In the genomic region with DNA sequence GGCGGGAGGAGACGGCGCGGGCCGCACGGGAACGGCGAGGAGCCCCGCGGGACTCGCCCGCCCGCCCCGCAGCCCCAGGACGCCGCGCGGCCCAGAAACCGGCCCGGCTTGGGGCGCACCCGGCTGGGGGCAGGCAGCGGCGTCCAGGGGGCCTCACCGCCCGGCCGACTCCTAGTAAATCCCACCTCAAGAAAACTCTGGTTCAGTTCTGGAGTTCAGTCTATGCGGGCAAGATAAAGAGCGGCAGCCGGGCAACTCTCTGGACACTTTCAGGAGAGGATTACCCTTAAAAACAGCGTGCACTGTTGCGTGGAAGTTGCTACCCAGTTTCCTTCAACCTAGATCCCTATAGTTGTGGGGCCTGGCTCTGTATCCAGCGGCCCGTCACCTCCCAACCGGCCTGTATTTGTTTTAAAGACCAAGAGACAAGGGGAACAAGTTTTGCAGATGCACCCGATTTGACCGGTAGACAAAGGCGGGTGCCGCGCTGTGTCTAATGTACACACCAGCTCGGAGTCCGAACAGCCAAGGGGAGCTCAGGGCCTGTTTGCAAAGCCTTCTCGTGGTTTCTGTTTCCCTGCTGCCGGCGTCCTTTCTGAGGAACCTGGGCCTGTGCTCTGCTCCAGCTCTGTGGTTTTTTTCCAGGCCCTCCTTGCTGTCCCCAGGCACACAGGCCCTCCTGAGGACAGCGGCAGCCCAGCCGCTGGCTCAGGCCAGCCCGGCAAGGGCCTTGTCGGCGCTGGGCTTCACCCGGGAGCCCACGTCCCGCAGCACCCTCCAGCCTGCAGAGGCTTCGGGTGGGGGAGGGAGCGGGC, we compare ENCODE assay signal across 10 cellular contexts. TPM values are rescaled to one million over a fixed set of nuclear protein-coding genes. Genes with fewer than 3 reads are reported as not detected.
DNase-seq lines count a peak whose midpoint lies in the region; ATAC-seq and TF ChIP-seq lines count a peak whose summit lies in the region.
"Had no signal": no experiment of that assay in that cellular context is flagged by ENCODE, and none has a peak within 500 bp of the region (broad histone marks: within the 10 kb centered on the region; RNA-seq: fewer than 3 reads in every experiment).

No MANE protein-coding gene starts in this region.

- H3K9me3 ChIP-seq in CD8-positive, alpha-beta T cell (ENCODE audit: low read length) = no peaks in the 10 kb centered on the region
- H3K9me3 ChIP-seq in neural cell (ENCODE audit: low read length) = no peaks in the 10 kb centered on the region

- H3K9me2 ChIP-seq in neural cell (ENCODE audit: insufficient read depth, low read length) = no peaks in the 10 kb centered on the region

- CTCF ChIA-PET in CD8-positive, alpha-beta T cell (lab: Charles Lee) = no interaction called here

- no peak for TF ChIP-seq EP300 in neural cell (conservative IDR thresholded peaks at IDR 0.05; ENCODE audit: poor library complexity, severe bottlenecking)

- H3K4me3 ChIP-seq in CD8-positive, alpha-beta T cell (ENCODE audit: low read depth, low read length) = no peak overlapping the region
- no peak overlapping the region for H3K4me3 ChIP-seq in neural cell (ENCODE audit: low read length)

- no peak for TF ChIP-seq RAD21 in neural cell (conservative IDR thresholded peaks at IDR 0.05)

- H3K36me3 Mint-ChIP-seq in CD8-positive, alpha-beta T cell = no peaks in the 10 kb centered on the region
- H3K36me3 Mint-ChIP-seq in brain = peaks cover 3% of the 10 kb centered on the region

- POLR2A ChIA-PET in CD8-positive, alpha-beta T cell (lab: Charles Lee) = no interaction called here

- H3K27me3 ChIP-seq in CD8-positive, alpha-beta T cell (ENCODE audit: insufficient read depth, low read length) = peaks cover 16% of the 10 kb centered on the region
- peaks cover 90% of the 10 kb centered on the region for H3K27me3 ChIP-seq in neural cell (ENCODE audit: insufficient read depth, low read depth, low read length)

- H3K79me2 ChIP-seq in neural cell (replicated peaks; ENCODE audit: insufficient read depth, low read length) = no peaks in the 10 kb centered on the region

- ATAC-seq in CD8-positive, alpha-beta T cell = no peak
- no peak for ATAC-seq in HG03378 (IDR thresholded peaks at IDR 0.05; ENCODE audit: unreplicated experiment)

- H3K9ac ChIP-seq in neural cell (ENCODE audit: low read length) = no peak overlapping the region

- H3K36me3 ChIP-seq in CD8-positive, alpha-beta T cell (ENCODE audit: insufficient read depth, low read length) = no peaks in the 10 kb centered on the region
- H3K36me3 ChIP-seq in neural cell (ENCODE audit: insufficient read depth, low read length) = no peaks in the 10 kb centered on the region

- no peak overlapping the region for H3K4me2 ChIP-seq in neural cell (ENCODE audit: low read length)

- H3K4me1 Mint-ChIP-seq in CD8-positive, alpha-beta T cell (ENCODE audit: low read depth) = peaks cover 30% of the 10 kb centered on the region
- H3K4me1 Mint-ChIP-seq in brain = peaks cover 32% of the 10 kb centered on the region

- intact Hi-C loops in CD8-positive, alpha-beta T cell (cut with DNase I, micrococcal nuclease) = no loop called here

- no peaks in the 10 kb centered on the region for H3F3A ChIP-seq in neural cell (ENCODE audit: insufficient read depth, low read length, poor library complexity, severe bottlenecking)

- TF ChIP-seq CTCF in CD8-positive, alpha-beta T cell (IDR thresholded peaks at IDR 0.05) = no peak
- TF ChIP-seq CTCF in brain (conservative IDR thresholded peaks at IDR 0.05) (no peak), neural cell (IDR thresholded peaks at IDR 0.05; ENCODE audit: poor library complexity, severe bottlenecking) (no peak)

- no peak overlapping the region for H3K27ac ChIP-seq in CD8-positive, alpha-beta T cell (ENCODE audit: low read depth, low read length)
- no peak overlapping the region for H3K27ac ChIP-seq in neural cell (ENCODE audit: low read length)

- H4K20me1 ChIP-seq in neural cell (ENCODE audit: insufficient read depth) = no peaks in the 10 kb centered on the region

- H3K27ac Mint-ChIP-seq in CD8-positive, alpha-beta T cell = no peak overlapping the region
- H3K27ac Mint-ChIP-seq in brain = peak overlapping the region in 2 of 5 experiments; percentile 62 to 84

- peaks cover 17% of the 10 kb centered on the region for H3K4me1 ChIP-seq in CD8-positive, alpha-beta T cell (ENCODE audit: insufficient read depth, low read length)

- peak overlapping the region; percentile 77 for H3K4me3 Mint-ChIP-seq in CD8-positive, alpha-beta T cell
- peak overlapping the region; percentile 76 to 85 (median 81) for H3K4me3 Mint-ChIP-seq in brain

- DNase-seq in CD8-positive, alpha-beta T cell = peak in 1 of 7 experiments; percentile 14
- DNase-seq in HuH-7 (ENCODE audit: low spot score) (peak; percentile 67), NCI-H2227 (lab: John Stamatoyannopoulos, UW; ENCODE audit: unreplicated experiment) (no peak), GM19240 (ENCODE audit: insufficient read length, low spot score) (no peak), mucosa of gallbladder (ENCODE audit: low spot score) (no peak)
- DNase-seq: caudate nucleus had no signal

- H3K9me3 Mint-ChIP-seq in CD8-positive, alpha-beta T cell = no peaks in the 10 kb centered on the region
- H3K9me3 Mint-ChIP-seq in brain = peaks cover 0 to 7% (median 3%) of the 10 kb centered on the region in 5 experiments

- H2AFZ ChIP-seq in neural cell (ENCODE audit: low read depth, low read length) = no peak overlapping the region

- peaks cover 46% of the 10 kb centered on the region for H3K27me3 Mint-ChIP-seq in CD8-positive, alpha-beta T cell (ENCODE audit: low read depth)
- peaks cover 88% of the 10 kb centered on the region for H3K27me3 Mint-ChIP-seq in brain

TF ChIP-seq in neural cell, 6 proteins besides CTCF, POLR2A, EP300 and RAD21:
- TF ChIP-seq EZH2 (IDR thresholded peaks at IDR 0.05; ENCODE audit: borderline replicate concordance, insufficient read depth, low read length, poor library complexity, severe bottlenecking) = peak; percentile 85
- no peak for TF ChIP-seq MXI1 (conservative IDR thresholded peaks at IDR 0.05; ENCODE audit: poor library complexity, severe bottlenecking)

RNA-seq across cellular contexts. Expression of a gene that starts 1.1 kb away (rescaled TPM):
- total RNA-seq in CD8-positive, alpha-beta T cell = not detected
- 0.53 TPM for polyA plus RNA-seq in brain (ENCODE audit: insufficient read depth, low read depth, low replicate concordance)
- not detected in 2 replicates for polyA plus RNA-seq in neural cell
- not detected in 2 replicates for polyA minus RNA-seq in neural cell
- total RNA-seq in mucosa of gallbladder = 3.9 TPM

RNA-seq across cellular contexts. Expression of a gene that starts 38.4 kb away (rescaled TPM):
- total RNA-seq in CD8-positive, alpha-beta T cell = under 1 TPM in 1 of 2 experiments, not detected in 1; 0.39 TPM
- polyA plus RNA-seq in brain (ENCODE audit: insufficient read depth, low read depth, low replicate concordance) = 46.2 TPM
- 40.7 and 42.0 TPM in 2 replicates for polyA plus RNA-seq in neural cell
- polyA minus RNA-seq in neural cell = 19.1 and 26.8 TPM in 2 replicates
- 5.4 TPM for total RNA-seq in mucosa of gallbladder
- total RNA-seq: renal cortical epithelial cell had no signal

RNA-seq across cellular contexts. Expression of a gene that starts 47.4 kb away (rescaled TPM):
- total RNA-seq in CD8-positive, alpha-beta T cell = 1 to 10 TPM in 1 of 2 experiments, under 1 TPM in 1; 0.75 to 1.4 TPM
- polyA plus RNA-seq in brain (ENCODE audit: insufficient read depth, low read depth, low replicate concordance) (290 TPM), neural cell (166 and 170 TPM in 2 replicates)
- polyA minus RNA-seq in neural cell = 117 and 143 TPM in 2 replicates
- total RNA-seq in mucosa of gallbladder = 20.5 TPM
